ENCODE assay signal across 8 cellular contexts in genomic region chr16:25030420-25031131, GRCh38. TPM values are rescaled to one million over a fixed set of nuclear protein-coding genes. Genes with fewer than 3 reads are reported as not detected.
DNase-seq lines count a peak whose midpoint lies in the region; ATAC-seq and TF ChIP-seq lines count a peak whose summit lies in the region.

No MANE protein-coding gene starts in this region.

- H3K36me3 ChIP-seq in ascending aorta: no peaks in the 10 kb centered on the region
- no peaks in the 10 kb centered on the region for H3K36me3 ChIP-seq in osteoblast (ENCODE audit: insufficient read depth, low read length)
- no peaks in the 10 kb centered on the region for H3K36me3 ChIP-seq in tibial nerve

- H3K9me3 ChIP-seq in ascending aorta (no peaks in the 10 kb centered on the region), osteoblast (ENCODE audit: low read depth, low read length) (no peaks in the 10 kb centered on the region), tibial nerve (no peaks in the 10 kb centered on the region)

- H3K4me3 ChIP-seq in ascending aorta (peak overlapping the region; percentile 79 to 93), osteoblast (ENCODE audit: insufficient read depth, low read length) (peak overlapping the region; percentile 58), tibial nerve (peak overlapping the region in 2 of 4 donors; percentile 68 to 90)

- H3K4me1 ChIP-seq in ascending aorta (peaks cover 0 to 9% of the 10 kb centered on the region in 2 donors), osteoblast (ENCODE audit: insufficient read depth, low read length) (peaks cover 31% of the 10 kb centered on the region), tibial nerve (peaks cover 0 to 20% (median 10%) of the 10 kb centered on the region in 4 donors)

- no peak for TF ChIP-seq EP300 in tibial nerve (IDR thresholded peaks at IDR 0.05)

- ATAC-seq in GM18907 (IDR thresholded peaks at IDR 0.05; ENCODE audit: unreplicated experiment) (peak; percentile 20), HG03060 (IDR thresholded peaks at IDR 0.05; ENCODE audit: low read depth, unreplicated experiment) (peak; percentile 17)

- no peak for TF ChIP-seq CTCF in ascending aorta (IDR thresholded peaks at IDR 0.05)
- TF ChIP-seq CTCF in osteoblast (IDR thresholded peaks at IDR 0.05; ENCODE audit: extremely low read depth, low read depth, low read length): no peak
- no peak for TF ChIP-seq CTCF in tibial nerve (IDR thresholded peaks at IDR 0.05)

- H2AFZ ChIP-seq in osteoblast (ENCODE audit: low read length): peak overlapping the region; percentile 88

- no peak for TF ChIP-seq POLR2A in tibial nerve (IDR thresholded peaks at IDR 0.05)

- H3K27ac ChIP-seq in ascending aorta (no peak overlapping the region), osteoblast (ENCODE audit: low read depth, low read length) (no peak overlapping the region), tibial nerve (no peak overlapping the region)

- peak overlapping the region; percentile 91 for H3K4me2 ChIP-seq in osteoblast (ENCODE audit: insufficient read depth, low read length)

- H3K27me3 ChIP-seq in ascending aorta: no peaks in the 10 kb centered on the region
- H3K27me3 ChIP-seq in osteoblast (ENCODE audit: insufficient read depth, low read length): no peaks in the 10 kb centered on the region
- H3K27me3 ChIP-seq in tibial nerve: no peaks in the 10 kb centered on the region

- DNase-seq in ascending aorta (ENCODE audit: low spot score in 2 of 2) (no peak), osteoblast (ENCODE audit: insufficient read length, low spot score, missing footprints) (no peak), mesenteric fat pad (ENCODE audit: low spot score) (no peak), HuH-7.5 (ENCODE audit: low spot score) (no peak), tibial nerve (ENCODE audit: low spot score in 2 of 2) (no peak)
- no peak for DNase-seq in activated CD8-positive, alpha-beta memory T cell treated with anti-CD3 and anti-CD28 coated beads for 24 hours

- peaks cover 12% of the 10 kb centered on the region for H3K79me2 ChIP-seq in osteoblast (ENCODE audit: insufficient read depth, low read length)

- intact Hi-C loops in ascending aorta (cut with DNase I): loop anchor here (1.0 to 10.0 kb wide), 7 partner anchors 15 to 1886 kb away; partner anchors contain the start of genes ARHGAP17, EARS2, UBFD1 and USP31

- H4K20me1 ChIP-seq in osteoblast (ENCODE audit: insufficient read depth, low read length): no peaks in the 10 kb centered on the region

- WGBS in tibial nerve, 2 donors: 77% methylated on average over 10 of the region's 10 CpGs

RNA-seq across cellular contexts. Expression of gene ARHGAP17, which starts 15.4 kb away (rescaled TPM):
- 133 TPM for total RNA-seq in ascending aorta
- 34.7 and 40.1 TPM in 2 replicates for total RNA-seq in osteoblast
- total RNA-seq in mesenteric fat pad: 96.0 TPM
- 10 to 100 TPM; 43.3 to 72.6 (median 56.2) TPM for total RNA-seq in tibial nerve
